Comparison of ENCODE assay signal across 8 cellular contexts in genomic region chr5:16759147-16759800, GRCh38.
DNase-seq lines count a peak whose midpoint lies in the region; ATAC-seq and TF ChIP-seq lines count a peak whose summit lies in the region.
"Had no signal": no experiment of that assay in that cellular context is flagged by ENCODE, and none has a peak within 500 bp of the region (broad histone marks: within the 10 kb centered on the region; RNA-seq: fewer than 3 reads in every experiment).

No MANE protein-coding gene starts in this region.

- H3K4me1 Mint-ChIP-seq in endodermal cell, result peaks cover 5% of the 10 kb centered on the region

- WGBS in endodermal cell (ENCODE audit: insufficient coverage in 1 of 2, insufficient read length in 1 of 2), 2 experiments, result 88 to 92% methylated on average over 9 to 16 of the region's 16 CpGs

- DNase-seq in KG1 (lab: John Stamatoyannopoulos, UW) (peak; percentile 58), endodermal cell (no peak), NCI-H774 (lab: John Stamatoyannopoulos, UW) (no peak), cardiac septum (ENCODE audit: low spot score) (no peak), mucosa of gallbladder (ENCODE audit: low spot score) (no peak)
- DNase-seq: mesenchymal stem cell had no signal

- no peak overlapping the region for H3K4me3 Mint-ChIP-seq in endodermal cell

- no peaks in the 10 kb centered on the region for H3K27me3 Mint-ChIP-seq in endodermal cell (ENCODE audit: insufficient read depth)

- TF ChIP-seq CTCF in endodermal cell (conservative IDR thresholded peaks at IDR 0.05), result no peak

- peak; percentile 94 for ATAC-seq in GM18858 (IDR thresholded peaks at IDR 0.05; ENCODE audit: unreplicated experiment)
- ATAC-seq in GM21367 (IDR thresholded peaks at IDR 0.05; ENCODE audit: unreplicated experiment), result peak; percentile 95

- no peak overlapping the region for H3K27ac Mint-ChIP-seq in endodermal cell

- H3K9ac ChIP-seq in endodermal cell (ENCODE audit: extremely low read depth, low read length, poor library complexity, severe bottlenecking), result no peak overlapping the region

- no peaks in the 10 kb centered on the region for H3K27me3 ChIP-seq in endodermal cell (ENCODE audit: control insufficient read depth, insufficient read depth, low read length, poor library complexity, severe bottlenecking)

- no peaks in the 10 kb centered on the region for H3K9me3 ChIP-seq in endodermal cell (ENCODE audit: control insufficient read depth, low read length)

- intact Hi-C loops in cardiac septum (cut with DNase I), result no loop called here

- H3K27ac ChIP-seq in endodermal cell (ENCODE audit: low read depth, low read length), result peak overlapping the region; percentile 15

- peaks cover 79% of the 10 kb centered on the region for H3K36me3 Mint-ChIP-seq in endodermal cell (ENCODE audit: low read depth)

- peaks cover 93% of the 10 kb centered on the region for H3K36me3 ChIP-seq in endodermal cell (ENCODE audit: control insufficient read depth, insufficient read depth, low read length)

- H3K4me3 ChIP-seq in endodermal cell (ENCODE audit: low read length), result no peak overlapping the region

- no peaks in the 10 kb centered on the region for H3K4me1 ChIP-seq in endodermal cell (ENCODE audit: control insufficient read depth, insufficient read depth, low read length)

- no peaks in the 10 kb centered on the region for H3K9me3 Mint-ChIP-seq in endodermal cell
